8 cellular contexts compared by ENCODE assay signal in the genomic region with DNA sequence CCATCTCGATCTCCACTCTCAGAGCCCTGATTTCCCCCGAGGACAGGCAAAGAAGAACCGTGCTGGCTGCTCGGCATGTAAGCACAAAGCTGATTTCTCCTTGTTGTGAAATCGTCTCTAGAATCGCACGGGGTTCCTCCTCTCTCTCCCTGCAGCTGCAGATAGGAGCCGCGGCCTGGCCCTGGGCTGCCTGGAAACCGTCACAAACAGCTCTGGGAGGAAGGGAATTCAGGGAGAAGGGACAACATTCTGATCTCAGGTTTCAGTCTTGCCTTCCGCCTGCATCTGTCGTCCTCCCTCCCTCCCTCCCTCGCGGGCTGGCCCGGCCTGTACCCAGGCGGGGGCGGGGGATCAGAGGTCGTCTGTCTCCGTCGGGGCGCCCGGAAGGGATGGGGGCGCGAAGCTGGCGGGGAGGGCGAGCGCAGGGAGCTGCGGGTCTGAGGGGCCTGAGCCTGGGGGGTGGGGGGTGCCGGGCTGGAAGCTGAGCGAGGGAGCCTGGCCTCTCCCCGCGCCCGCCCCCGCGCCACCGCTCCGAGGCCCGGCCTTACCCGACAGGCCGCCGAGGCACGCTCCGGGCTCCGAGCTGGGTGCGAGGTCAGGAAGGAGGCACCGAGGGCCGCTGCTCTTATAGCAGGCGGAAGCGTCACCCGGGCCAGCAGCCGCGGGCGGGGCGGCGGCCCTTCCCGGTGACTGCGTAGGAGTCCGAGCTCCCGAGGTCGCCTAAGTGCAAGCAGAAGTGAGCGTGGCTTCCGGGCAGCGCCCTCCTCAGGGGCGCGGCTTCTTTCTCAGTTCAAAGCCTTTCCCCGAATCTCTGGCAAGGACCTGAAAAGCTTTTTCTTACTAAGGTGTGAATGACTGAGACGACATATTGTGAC. TPM values are rescaled to one million over a fixed set of nuclear protein-coding genes. Genes with fewer than 3 reads are reported as not detected.
A peak's percentile ranks its signal among the peaks of the same experiment; 100 is the strongest.
DNase-seq lines count a peak whose midpoint lies in the region; ATAC-seq, FAIRE-seq and TF ChIP-seq lines count a peak whose summit lies in the region.

A gene (minus strand): TSS at position 600 of the 875 bp plus-strand sequence. CDS start 1,277 bp downstream, outside the sequence.

- H3K27ac ChIP-seq in small intestine (ENCODE audit: low read depth in 1 of 2, low read length in 1 of 2), result peak within 1 kb of the TSS; percentile 86 to 97

- H3K9me3 ChIP-seq in small intestine (ENCODE audit: control insufficient read depth, low read depth), result no peaks in the 10 kb centered on the region

- peak within 1 kb of the TSS; percentile 90 to 96 (median 92) for H3K27ac Mint-ChIP-seq in immature natural killer cell

- peak within 1 kb of the TSS; percentile 88 to 98 (median 95) for H3K4me3 Mint-ChIP-seq in immature natural killer cell

- ATAC-seq in HG02852 (IDR thresholded peaks at IDR 0.05; ENCODE audit: unreplicated experiment), result peak; percentile 71

- peaks cover 7 to 23% (median 10%) of the 10 kb centered on the region in 3 donors for H3K36me3 Mint-ChIP-seq in immature natural killer cell

- peaks cover 0 to 6% of the 10 kb centered on the region in 2 donors for H3K36me3 ChIP-seq in small intestine (ENCODE audit: control insufficient read depth in 2 of 2, insufficient read depth in 2 of 2, low read length in 2 of 2)

- H3K9me3 Mint-ChIP-seq in immature natural killer cell, result no peaks in the 10 kb centered on the region

- H3K4me1 ChIP-seq in small intestine (ENCODE audit: control insufficient read depth in 2 of 2, insufficient read depth in 1 of 2, low read depth in 1 of 2, low read length in 1 of 2), result peaks cover 0 to 7% of the 10 kb centered on the region in 2 donors

- H3K27me3 ChIP-seq in small intestine (ENCODE audit: control insufficient read depth in 2 of 2, insufficient read depth in 2 of 2, low read length in 2 of 2), result no peaks in the 10 kb centered on the region

- no peak for FAIRE-seq in small intestine (lab: Jason Lieb, UNC)

- H3K27me3 Mint-ChIP-seq in immature natural killer cell (ENCODE audit: low read depth in 3 of 3), result peaks cover 0 to 2% (median 2%) of the 10 kb centered on the region in 3 donors

- DNase-seq in NCI-H2171 (lab: John Stamatoyannopoulos, UW) (peak; percentile 92), immature natural killer cell (peak; percentile 81 to 86 (median 84)), small intestine (peak; percentile 96), DMS114 treated with DMSO at 0.1 percent for 48 hours (lab: John Stamatoyannopoulos, UW; ENCODE audit: unreplicated experiment) (no peak)
- peak; percentile 27 to 71 (median 52) for DNase-seq in activated CD4-positive, CD25-positive, alpha-beta regulatory T cell (lab: John Stamatoyannopoulos, UW)
- peak; percentile 63 for DNase-seq in central memory CD4-positive, alpha-beta T cell

- peak; percentile 61 for TF ChIP-seq POLR2A in GM10847 (IDR thresholded peaks at IDR 0.05; ENCODE audit: extremely low read depth, insufficient read length)

- peaks cover 61 to 71% of the 10 kb centered on the region in 2 donors for H3K4me1 Mint-ChIP-seq in immature natural killer cell

- peak within 1 kb of the TSS; percentile 63 to 78 for H3K4me3 ChIP-seq in small intestine (ENCODE audit: low read depth in 1 of 2, low read length in 2 of 2)

- 0 to 1% (median 1%) methylated on average over 37 to 67 of the region's 67 CpGs for WGBS in small intestine, 3 donors

RNA-seq across cellular contexts. Expression of the gene that starts here (rescaled TPM):
- polyA plus RNA-seq in immature natural killer cell (100 to 1,000 TPM; 108 to 164 (median 162) TPM), small intestine (100 to 1,000 TPM; 154 to 226 (median 169) TPM)
